Comparison of ENCODE assay signal across 20 cellular contexts in the genomic region with DNA sequence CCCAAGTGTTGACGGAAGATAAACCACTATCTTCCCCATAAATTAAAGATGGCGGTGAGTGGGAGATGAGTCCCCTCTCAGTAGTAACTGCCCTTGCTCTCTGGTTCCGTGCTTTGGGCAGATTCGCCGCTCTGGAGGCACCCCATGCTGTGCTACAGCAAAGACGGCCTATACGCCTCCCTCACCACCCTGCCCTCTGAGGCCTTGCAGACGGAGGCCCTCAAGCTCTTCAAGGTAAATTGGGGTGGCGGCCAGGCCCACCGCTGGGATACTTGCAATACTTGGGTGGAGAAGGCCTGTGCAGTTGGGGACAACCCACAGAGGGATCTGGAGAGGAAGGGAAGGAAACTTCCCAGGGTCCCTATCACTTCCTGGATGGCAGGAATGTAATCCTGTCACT.
"Had no signal": no experiment of that assay in that cellular context is flagged by ENCODE, and none has a peak within 500 bp of the region (broad histone marks: within the 10 kb centered on the region; RNA-seq: fewer than 3 reads in every experiment).

No MANE protein-coding gene starts in this region.

- H3K27me3 Mint-ChIP-seq: naive thymus-derived CD8-positive, alpha-beta T cell; stimulated activated naive CD8-positive, alpha-beta T cell treated with anti-CD3 and anti-CD28 coated beads, Interleukin-15, amount 100 ng/mL, for 72 hours had no signal

- DNase-seq: effector CD4-positive, alpha-beta T cell; endodermal cell; erythroblast; foreskin keratinocyte; immature natural killer cell; kidney; left colon; left ventricle myocardium superior; mucosa of descending colon; naive thymus-derived CD8-positive, alpha-beta T cell; stimulated activated CD4-positive, alpha-beta T cell treated with anti-CD3 and anti-CD28 coated beads, Interleukin-15, amount 100 ng/mL, for 24 hours; stimulated activated CD4-positive, alpha-beta T cell treated with anti-CD3 and anti-CD28 coated beads, Interleukin-1b, Interleukin-23, amount 100 ng/mL, for 48 hours; stimulated activated CD4-positive, alpha-beta T cell treated with anti-CD3 and anti-CD28 coated beads, Interleukin-4, amount 100 ng/mL, for 24 hours; stimulated activated naive CD8-positive, alpha-beta T cell treated with anti-CD3 and anti-CD28 coated beads, Interleukin-15, amount 100 ng/mL, for 72 hours; transverse colon had no signal

- H3K27me3 ChIP-seq: foreskin keratinocyte, neutrophil, right atrium auricular region, transverse colon had no signal

- H3K36me3 Mint-ChIP-seq: immature natural killer cell; naive thymus-derived CD8-positive, alpha-beta T cell; stimulated activated memory B cell treated with anti-CD40 and anti-IgM and Interleukin-4, amounts not matched to agents 10 μg/mL and 1 μg/mL and 100 μg/mL, for 72 hours had no signal

- H3K9me3 Mint-ChIP-seq: endodermal cell; immature natural killer cell; naive thymus-derived CD8-positive, alpha-beta T cell; stimulated activated memory B cell treated with anti-CD40 and anti-IgM and Interleukin-4, amounts not matched to agents 10 μg/mL and 1 μg/mL and 100 μg/mL, for 72 hours; stimulated activated naive CD8-positive, alpha-beta T cell treated with anti-CD3 and anti-CD28 coated beads, Interleukin-15, amount 100 ng/mL, for 72 hours had no signal

- H3K9me3 ChIP-seq: mucosa of descending colon, neutrophil, right atrium auricular region, thoracic aorta, transverse colon had no signal

- ATAC-seq: foreskin keratinocyte; left colon; left ventricle myocardium superior; mucosa of descending colon; naive thymus-derived CD8-positive, alpha-beta T cell; stimulated activated memory B cell treated with anti-CD40 and anti-IgM and Interleukin-4, amounts not matched to agents 10 μg/mL and 1 μg/mL and 100 μg/mL, for 72 hours; stimulated activated naive CD8-positive, alpha-beta T cell treated with anti-CD3 and anti-CD28 coated beads, Interleukin-15, amount 100 ng/mL, for 72 hours had no signal

- H3K27ac ChIP-seq: coronary artery, foreskin keratinocyte, neutrophil, right atrium auricular region, thoracic aorta, transverse colon had no signal

- H3K27ac Mint-ChIP-seq: endodermal cell; immature natural killer cell; naive thymus-derived CD8-positive, alpha-beta T cell; stimulated activated memory B cell treated with anti-CD40 and anti-IgM and Interleukin-4, amounts not matched to agents 10 μg/mL and 1 μg/mL and 100 μg/mL, for 72 hours; stimulated activated naive CD8-positive, alpha-beta T cell treated with anti-CD3 and anti-CD28 coated beads, Interleukin-15, amount 100 ng/mL, for 72 hours had no signal

- H3K36me3 ChIP-seq: neutrophil, right atrium auricular region had no signal

- H3K4me1 Mint-ChIP-seq: endodermal cell; immature natural killer cell; naive thymus-derived CD8-positive, alpha-beta T cell; stimulated activated memory B cell treated with anti-CD40 and anti-IgM and Interleukin-4, amounts not matched to agents 10 μg/mL and 1 μg/mL and 100 μg/mL, for 72 hours; stimulated activated naive CD8-positive, alpha-beta T cell treated with anti-CD3 and anti-CD28 coated beads, Interleukin-15, amount 100 ng/mL, for 72 hours had no signal

- H3K4me3 Mint-ChIP-seq: endodermal cell; immature natural killer cell; naive thymus-derived CD8-positive, alpha-beta T cell; stimulated activated memory B cell treated with anti-CD40 and anti-IgM and Interleukin-4, amounts not matched to agents 10 μg/mL and 1 μg/mL and 100 μg/mL, for 72 hours; stimulated activated naive CD8-positive, alpha-beta T cell treated with anti-CD3 and anti-CD28 coated beads, Interleukin-15, amount 100 ng/mL, for 72 hours had no signal

- H3K4me1 ChIP-seq: foreskin keratinocyte, right atrium auricular region, transverse colon had no signal

- H3K4me3 ChIP-seq: coronary artery, mucosa of descending colon, right atrium auricular region, thoracic aorta, transverse colon had no signal
